ENCODE assay signal across 17 cellular contexts in genomic region chr2:5849596-5849995, GRCh38.
DNase-seq lines count a peak whose midpoint lies in the region; ATAC-seq and TF ChIP-seq lines count a peak whose summit lies in the region.
"Had no signal": no experiment of that assay in that cellular context is flagged by ENCODE, and none has a peak within 500 bp of the region (broad histone marks: within the 10 kb centered on the region; RNA-seq: fewer than 3 reads in every experiment).

No MANE protein-coding gene starts in this region.

- no peak overlapping the region for H3K27ac ChIP-seq in WERI-Rb-1
- H3K27ac ChIP-seq in lower lobe of right lung = peak overlapping the region; percentile 33
- H3K27ac ChIP-seq in mammary epithelial cell (ENCODE audit: insufficient read depth, low read depth, low read length) = no peak overlapping the region
- H3K27ac ChIP-seq: PC-9, SJSA1 had no signal

- no peak overlapping the region for H3K4me3 Mint-ChIP-seq in type B pancreatic cell
- H3K4me3 Mint-ChIP-seq: B cell; CD4-positive, CD25-positive, alpha-beta regulatory T cell had no signal

- TF ChIP-seq CTCF in WERI-Rb-1 (IDR thresholded peaks at IDR 0.05; ENCODE audit: low read depth, low read length) (peak; percentile 10; the same call in 1 of the 2 replicates), lower lobe of right lung (IDR thresholded peaks at IDR 0.05) (no peak), type B pancreatic cell (conservative IDR thresholded peaks at IDR 0.05) (no peak), mammary epithelial cell (conservative IDR thresholded peaks at IDR 0.05 in 1 of 2, IDR thresholded peaks at IDR 0.05 in 1 of 2; ENCODE audit: extremely low read depth in 1 of 2, insufficient read depth in 1 of 2, low read depth in 1 of 2, low read length in 2 of 2) (no peak)

- H3K4me2 ChIP-seq in mammary epithelial cell (ENCODE audit: insufficient read depth, low read depth, low read length) = no peak overlapping the region
- H3K4me2 ChIP-seq: PC-9 had no signal

- H2AFZ ChIP-seq in mammary epithelial cell (ENCODE audit: low read depth, low read length) = no peak overlapping the region
- H2AFZ ChIP-seq: PC-9 had no signal

- no peaks in the 10 kb centered on the region for H3K36me3 Mint-ChIP-seq in type B pancreatic cell
- H3K36me3 Mint-ChIP-seq: CD4-positive, CD25-positive, alpha-beta regulatory T cell had no signal

- BruUV-seq in mammary epithelial cell (replicated peaks; lab: Mats Ljungman, UMichigan) = no TSS peak

- dilution Hi-C loops in mammary epithelial cell (cut with HindIII; ENCODE audit: low sequenced_read_pairs) = no loop called here

- 42% methylated on average over 2 of the region's 2 CpGs for WGBS in mammary epithelial cell (ENCODE audit: low coverage, missing lambda C conversion rate)

- no peaks in the 10 kb centered on the region for H3K4me1 ChIP-seq in lower lobe of right lung
- H3K4me1 ChIP-seq in mammary epithelial cell (ENCODE audit: insufficient read depth, low read length) = no peaks in the 10 kb centered on the region
- H3K4me1 ChIP-seq: SJSA1 had no signal

- intact Hi-C loops in lower lobe of right lung (cut with DNase I) = no loop called here
- intact Hi-C loops in mammary epithelial cell (cut with micrococcal nuclease) = no loop called here

- H4K20me1 ChIP-seq in mammary epithelial cell (ENCODE audit: insufficient read depth, low read length) = no peaks in the 10 kb centered on the region

- no peaks in the 10 kb centered on the region for H3K9me3 ChIP-seq in WERI-Rb-1 (ENCODE audit: severe bottlenecking)
- no peaks in the 10 kb centered on the region for H3K9me3 ChIP-seq in lower lobe of right lung
- peaks cover 31% of the 10 kb centered on the region for H3K9me3 ChIP-seq in mammary epithelial cell (replicated peaks; ENCODE audit: insufficient read depth, low read length)

- in situ Hi-C loops in mammary epithelial cell (cut with MboI; ENCODE audit: low sequenced_read_pairs in 2 of 2) = no loop called here

- peak; percentile 48 for DNase-seq in NCI-H146 treated with DMSO at 0.1 percent for 48 hours (lab: John Stamatoyannopoulos, UW; ENCODE audit: unreplicated experiment)
- DNase-seq in WERI-Rb-1 = no peak
- no peak for DNase-seq in lower lobe of right lung
- DNase-seq in type B pancreatic cell (ENCODE audit: extremely low spot score, unreplicated experiment) = no peak
- DNase-seq in mammary epithelial cell = no peak
- DNase-seq in Kasumi-1 (lab: John Stamatoyannopoulos, UW) = no peak
- no peak for DNase-seq in activated CD4-positive, CD25-positive, alpha-beta regulatory T cell treated with anti-CD3 and anti-CD28 coated beads, Interleukin-2, amount 50 U/mL, for 72 hours
- DNase-seq: Calu3; CD4-positive, CD25-positive, alpha-beta regulatory T cell; DMS53; MV-4-11; NCI-H1436 treated with DMSO at 0.1 percent for 48 hours; NCI-H345; PC-9 had no signal

- no peaks in the 10 kb centered on the region for H3K9me3 Mint-ChIP-seq in type B pancreatic cell

- H3K79me2 ChIP-seq in mammary epithelial cell (ENCODE audit: insufficient read depth, low read length) = no peaks in the 10 kb centered on the region

- no peak overlapping the region for H3K9ac ChIP-seq in mammary epithelial cell (ENCODE audit: insufficient read depth, low read length)

- peak; percentile 84 to 92 for ATAC-seq in lower lobe of right lung
- ATAC-seq: K562 had no signal

- CTCF ChIA-PET in mammary epithelial cell (lab: Charles Lee; ENCODE audit: low non-redundant PET) = no interaction called here

- H3K4me3 ChIP-seq in WERI-Rb-1 (ENCODE audit: low read depth, low read length) (no peak overlapping the region), lower lobe of right lung (no peak overlapping the region), mammary epithelial cell (replicated peaks in 1 of 3; ENCODE audit: insufficient read depth in 1 of 3, low read depth in 2 of 3, low read length in 3 of 3) (no peak overlapping the region)
- H3K4me3 ChIP-seq: K562, PC-9, SJSA1 had no signal

- peaks cover 9% of the 10 kb centered on the region for H3K4me1 Mint-ChIP-seq in type B pancreatic cell (ENCODE audit: unreplicated experiment)
- H3K4me1 Mint-ChIP-seq: B cell; CD4-positive, CD25-positive, alpha-beta regulatory T cell had no signal

- peak overlapping the region; percentile 32 for H3K27ac Mint-ChIP-seq in type B pancreatic cell
- H3K27ac Mint-ChIP-seq: B cell; CD4-positive, CD25-positive, alpha-beta regulatory T cell had no signal

- H3K36me3 ChIP-seq in WERI-Rb-1 (no peaks in the 10 kb centered on the region), lower lobe of right lung (no peaks in the 10 kb centered on the region), mammary epithelial cell (ENCODE audit: insufficient read depth, low read length) (no peaks in the 10 kb centered on the region)
- H3K36me3 ChIP-seq: SJSA1 had no signal

- peaks cover 7% of the 10 kb centered on the region for H3K27me3 Mint-ChIP-seq in type B pancreatic cell
- H3K27me3 Mint-ChIP-seq: B cell; CD4-positive, CD25-positive, alpha-beta regulatory T cell had no signal

- H3K27me3 ChIP-seq in WERI-Rb-1 (ENCODE audit: insufficient read depth, low read depth, severe bottlenecking) (no peaks in the 10 kb centered on the region), lower lobe of right lung (ENCODE audit: low read depth) (no peaks in the 10 kb centered on the region), mammary epithelial cell (ENCODE audit: insufficient read depth, low read length) (no peaks in the 10 kb centered on the region)
- H3K27me3 ChIP-seq: SJSA1 had no signal
